In the genomic region with DNA sequence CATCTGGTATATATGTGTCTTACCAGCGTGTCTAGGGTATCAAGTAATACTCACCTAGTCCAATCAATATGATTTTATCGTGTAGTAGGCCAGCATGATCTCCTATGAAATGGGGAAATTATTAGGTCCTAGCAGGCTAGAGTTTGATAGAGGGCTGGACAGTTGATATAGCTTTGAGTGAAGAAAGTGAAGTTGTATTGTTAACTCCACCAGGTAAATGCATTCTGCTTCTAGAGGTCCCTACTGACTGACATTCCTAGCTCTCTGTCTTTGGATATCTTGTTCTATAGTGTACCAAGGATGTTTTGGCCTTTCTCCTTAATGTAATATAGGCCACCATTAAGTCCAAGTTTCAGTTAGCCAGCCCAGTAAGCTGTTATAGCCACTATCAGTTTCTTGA, we compare ENCODE assay signal across 35 cellular contexts.
"Had no signal": no experiment of that assay in that cellular context is flagged by ENCODE, and none has a peak within 500 bp of the region (broad histone marks: within the 10 kb centered on the region; RNA-seq: fewer than 3 reads in every experiment).

No MANE protein-coding gene starts in this region.

- H3K36me3 ChIP-seq: adrenal gland, brain microvascular endothelial cell, breast epithelium had no signal

- H3K27ac ChIP-seq: adrenal gland, body of pancreas, brain microvascular endothelial cell, breast epithelium, VCaP had no signal

- H3K9me3 ChIP-seq: adrenal gland, body of pancreas, breast epithelium had no signal

- H3K27ac Mint-ChIP-seq: activated B cell treated with CpG ODN at 0.5 μM for 24 hours; activated CD4-positive, alpha-beta memory T cell treated with anti-CD3 and anti-CD28 coated beads for 36 hours; activated CD4-positive, alpha-beta T cell treated with anti-CD3 and anti-CD28 coated beads, Interleukin-2, amount 10 ng/mL, durations not matched to agents 24 days and 14 days; activated CD8-positive, alpha-beta T cell treated with anti-CD3 and anti-CD28 coated beads for 36 hours; activated naive CD4-positive, alpha-beta T cell treated with anti-CD3 and anti-CD28 coated beads for 36 hours; activated naive CD4-positive, alpha-beta T cell treated with anti-CD3 and anti-CD28 coated beads, Interleukin-2, amount 50 U/mL, for 72 hours; activated naive CD8-positive, alpha-beta T cell treated with anti-CD3 and anti-CD28 coated beads for 36 hours; activated T-cell treated with anti-CD3 and anti-CD28 coated beads, Interleukin-2, amount 50 U/mL, for 72 hours; activated T-helper 1 cell treated with anti-CD3 and anti-CD28 coated beads, Interleukin-12 subunit alpha, Interleukin-12 subunit beta, Interleukin-2, Interleukin-4 antibody, amounts not matched to agents 30 ng/mL and 10 ng/mL and 1 ng/mL, durations not matched to agents 14 hours and 24 hours and 36 hours; activated T-helper 17 cell treated with anti-CD3 and anti-CD28 coated beads, Interleukin-2, amount 50 U/mL, for 72 hours; T-helper 1 cell treated with Interleukin-12 subunit alpha and Interleukin-12 subunit beta and Interleukin-4 antibody, amounts not matched to agents 30 μg/mL and 1 μg/mL, for 36 hours; T-helper 2 cell treated with Interferon-gamma antibody and Interleukin-4, amounts not matched to agents 5 μg/mL and 100 μg/mL, for 36 hours had no signal

- H3K4me3 ChIP-seq: adrenal gland, body of pancreas, breast epithelium had no signal

- H3K9me3 Mint-ChIP-seq: activated B cell treated with CpG ODN at 0.5 μM for 24 hours; activated CD4-positive, alpha-beta memory T cell treated with anti-CD3 and anti-CD28 coated beads for 36 hours; activated CD4-positive, alpha-beta T cell treated with anti-CD3 and anti-CD28 coated beads, Interleukin-2, amount 10 ng/mL, durations not matched to agents 24 days and 14 days; activated CD8-positive, alpha-beta T cell treated with anti-CD3 and anti-CD28 coated beads for 36 hours; activated naive CD4-positive, alpha-beta T cell treated with anti-CD3 and anti-CD28 coated beads for 36 hours; activated naive CD4-positive, alpha-beta T cell treated with anti-CD3 and anti-CD28 coated beads, Interleukin-2, amount 50 U/mL, for 72 hours; activated naive CD8-positive, alpha-beta T cell treated with anti-CD3 and anti-CD28 coated beads for 36 hours; activated T-cell treated with anti-CD3 and anti-CD28 coated beads, Interleukin-2, amount 50 U/mL, for 4 hours; activated T-cell treated with anti-CD3 and anti-CD28 coated beads, Interleukin-2, amount 50 U/mL, for 72 hours; activated T-helper 1 cell treated with anti-CD3 and anti-CD28 coated beads, Interleukin-12 subunit alpha, Interleukin-12 subunit beta, Interleukin-2, Interleukin-4 antibody, amounts not matched to agents 30 ng/mL and 10 ng/mL and 1 ng/mL, durations not matched to agents 14 hours and 24 hours and 36 hours; activated T-helper 17 cell treated with anti-CD3 and anti-CD28 coated beads, Interleukin-2, amount 50 U/mL, for 72 hours; T-helper 1 cell treated with Interleukin-12 subunit alpha and Interleukin-12 subunit beta and Interleukin-4 antibody, amounts not matched to agents 30 μg/mL and 1 μg/mL, for 36 hours; T-helper 2 cell treated with Interferon-gamma antibody and Interleukin-4, amounts not matched to agents 5 μg/mL and 100 μg/mL, for 36 hours had no signal

- DNase-seq: activated B cell treated with CpG ODN at 0.5 μM for 24 hours; activated CD4-positive, alpha-beta memory T cell treated with anti-CD3 and anti-CD28 coated beads for 36 hours; activated CD4-positive, alpha-beta T cell treated with anti-CD3 and anti-CD28 coated beads for 4 hours; activated CD4-positive, alpha-beta T cell treated with anti-CD3 and anti-CD28 coated beads, Interleukin-2, amount 10 ng/mL, durations not matched to agents 24 days and 14 days; activated CD4-positive, alpha-beta T cell treated with anti-CD3 and anti-CD28 coated beads, Interleukin-2, amount 50 U/mL, for 1 hour; activated CD4-positive, alpha-beta T cell treated with anti-CD3 and anti-CD28 coated beads, Interleukin-2, amount 50 U/mL, for 4 hours; activated CD4-positive, CD25-positive, alpha-beta regulatory T cell treated with anti-CD3 and anti-CD28 coated beads, Interleukin-2, amount 50 U/mL, for 72 hours; activated CD8-positive, alpha-beta memory T cell treated with anti-CD3 and anti-CD28 coated beads, Interleukin-2, amount 50 U/mL, for 4 hours; activated CD8-positive, alpha-beta T cell treated with anti-CD3 and anti-CD28 coated beads for 36 hours; activated effector memory CD4-positive, alpha-beta T cell treated with anti-CD3 and anti-CD28 coated beads, Interleukin-2, amount 50 U/mL, for 16 hours; activated gamma-delta T cell treated with Interleukin-2 at 50 U/mL for 16 hours; activated naive CD4-positive, alpha-beta T cell; activated naive CD4-positive, alpha-beta T cell treated with anti-CD3 and anti-CD28 coated beads for 36 hours; activated naive CD4-positive, alpha-beta T cell treated with anti-CD3 and anti-CD28 coated beads, Interleukin-2, amount 50 U/mL, for 16 hours; activated naive CD8-positive, alpha-beta T cell treated with anti-CD3 and anti-CD28 coated beads for 36 hours; activated T-cell treated with anti-CD3 and anti-CD28 coated beads for 4 hours; activated T-cell treated with anti-CD3 and anti-CD28 coated beads, Interleukin-2, amount 50 U/mL, for 1 hour; activated T-cell treated with anti-CD3 and anti-CD28 coated beads, Interleukin-2, amount 50 U/mL, for 4 hours; activated T-cell treated with anti-CD3 and anti-CD28 coated beads, Interleukin-2, amount 50 U/mL, for 72 hours; adrenal gland; amniotic stem cell; aorta; body of pancreas; brain microvascular endothelial cell; central memory CD4-positive, alpha-beta T cell; T-helper 1 cell; T-helper 2 cell; T-helper 9 cell had no signal

- ATAC-seq: activated T-cell treated with anti-CD3 and anti-CD28 coated beads, Interleukin-2, amount 50 U/mL, for 4 hours; activated T-cell treated with anti-CD3 and anti-CD28 coated beads, Interleukin-2, amount 50 U/mL, for 72 hours; activated T-helper 17 cell treated with anti-CD3 and anti-CD28 coated beads, Interleukin-2, amount 50 U/mL, for 72 hours; body of pancreas had no signal

- H3K4me1 ChIP-seq: adrenal gland, breast epithelium had no signal

- H3K27me3 Mint-ChIP-seq: activated B cell treated with CpG ODN at 0.5 μM for 24 hours; activated CD8-positive, alpha-beta T cell treated with anti-CD3 and anti-CD28 coated beads for 36 hours; activated naive CD8-positive, alpha-beta T cell treated with anti-CD3 and anti-CD28 coated beads for 36 hours; activated T-helper 17 cell treated with anti-CD3 and anti-CD28 coated beads, Interleukin-2, amount 50 U/mL, for 72 hours had no signal

- H3K36me3 Mint-ChIP-seq: activated CD4-positive, alpha-beta memory T cell treated with anti-CD3 and anti-CD28 coated beads for 36 hours; activated naive CD4-positive, alpha-beta T cell treated with anti-CD3 and anti-CD28 coated beads, Interleukin-2, amount 50 U/mL, for 72 hours; activated naive CD8-positive, alpha-beta T cell treated with anti-CD3 and anti-CD28 coated beads for 36 hours had no signal

- H3K4me1 Mint-ChIP-seq: activated naive CD8-positive, alpha-beta T cell treated with anti-CD3 and anti-CD28 coated beads for 36 hours; activated T-helper 17 cell treated with anti-CD3 and anti-CD28 coated beads, Interleukin-2, amount 50 U/mL, for 72 hours had no signal

- H3K4me3 Mint-ChIP-seq: activated B cell treated with CpG ODN at 0.5 μM for 24 hours; activated CD4-positive, alpha-beta memory T cell treated with anti-CD3 and anti-CD28 coated beads for 36 hours; activated CD4-positive, alpha-beta T cell treated with anti-CD3 and anti-CD28 coated beads, Interleukin-2, amount 10 ng/mL, durations not matched to agents 24 days and 14 days; activated CD8-positive, alpha-beta T cell treated with anti-CD3 and anti-CD28 coated beads for 36 hours; activated naive CD4-positive, alpha-beta T cell treated with anti-CD3 and anti-CD28 coated beads for 36 hours; activated naive CD8-positive, alpha-beta T cell treated with anti-CD3 and anti-CD28 coated beads for 36 hours; activated T-cell treated with anti-CD3 and anti-CD28 coated beads, Interleukin-2, amount 50 U/mL, for 4 hours; activated T-cell treated with anti-CD3 and anti-CD28 coated beads, Interleukin-2, amount 50 U/mL, for 72 hours; activated T-helper 1 cell treated with anti-CD3 and anti-CD28 coated beads, Interleukin-12 subunit alpha, Interleukin-12 subunit beta, Interleukin-2, Interleukin-4 antibody, amounts not matched to agents 30 ng/mL and 10 ng/mL and 1 ng/mL, durations not matched to agents 14 hours and 24 hours and 36 hours; activated T-helper 17 cell treated with anti-CD3 and anti-CD28 coated beads, Interleukin-2, amount 50 U/mL, for 72 hours; T-helper 1 cell treated with Interleukin-12 subunit alpha and Interleukin-12 subunit beta and Interleukin-4 antibody, amounts not matched to agents 30 μg/mL and 1 μg/mL, for 36 hours; T-helper 2 cell treated with Interferon-gamma antibody and Interleukin-4, amounts not matched to agents 5 μg/mL and 100 μg/mL, for 36 hours had no signal

- H3K27me3 ChIP-seq: adrenal gland, body of pancreas, brain microvascular endothelial cell, breast epithelium had no signal
